In genomic region chr10:112429654-112430230, GRCh38 we compare ENCODE assay signal across 2 cellular contexts.
TF ChIP-seq lines count a peak whose summit lies in the region.

No MANE protein-coding gene starts in this region.

TF ChIP-seq in HCT116, 20 proteins besides CTCF, POLR2A, EP300 and RAD21:
- TF ChIP-seq ZNF274 (IDR thresholded peaks at IDR 0.05; ENCODE audit: low read depth, low read length) = no peak
- no peak for TF ChIP-seq FOSL1 (IDR thresholded peaks at IDR 0.05; ENCODE audit: low read depth)
- no peak for TF ChIP-seq ELF1 (IDR thresholded peaks at IDR 0.05; ENCODE audit: borderline replicate concordance, low read depth)
- 0 out of 2 replicates have a peak, but pooled peaks have one; percentile 5 for TF ChIP-seq JUND (IDR thresholded peaks at IDR 0.05)
- TF ChIP-seq EZH2phosphoT487 (IDR thresholded peaks at IDR 0.05; ENCODE audit: borderline replicate concordance) = no peak
- no peak for TF ChIP-seq ZBTB33 (IDR thresholded peaks at IDR 0.05; ENCODE audit: extremely low read depth, insufficient replicate concordance, low read length)
- no peak for TF ChIP-seq TCF7L2 (IDR thresholded peaks at IDR 0.05; ENCODE audit: borderline replicate concordance, extremely low read depth, insufficient read depth, insufficient read length)

TF ChIP-seq in K562, 482 proteins besides CTCF, POLR2A, EP300 and RAD21:
- TF ChIP-seq POLR2G (IDR thresholded peaks at IDR 0.05; ENCODE audit: low read depth, low read length) (peak; percentile 16; the same call in 1 of the 2 replicates), ATF1 (CRISPR knock-in tag; IDR thresholded peaks at IDR 0.05) (no peak), ATF1 (tag; IDR thresholded peaks at IDR 0.05) (no peak)
